In genomic region chr10:125214283-125214570, GRCh38 we compare ENCODE assay signal across 1 cellular context.
TF ChIP-seq lines count a peak whose summit lies in the region.

No MANE protein-coding gene starts in this region.

TF ChIP-seq in HEK293, 187 proteins besides CTCF, POLR2A, EP300 and RAD21 (continued from another document):
- TF ChIP-seq KLF17 (tag by site-specific recombination; IDR thresholded peaks at IDR 0.05) (no peak), ZNF114 (tag by site-specific recombination; IDR thresholded peaks at IDR 0.05) (no peak), ZNF324 (tag by site-specific recombination; IDR thresholded peaks at IDR 0.05) (no peak)
